In genomic region chr20:63807654-63808053, GRCh38 we compare ENCODE assay signal across 37 cellular contexts. TPM values are rescaled to one million over a fixed set of nuclear protein-coding genes. Genes with fewer than 3 reads are reported as not detected.
"Had no signal": no experiment of that assay in that cellular context is flagged by ENCODE, and none has a peak within 500 bp of the region (broad histone marks: within the 10 kb centered on the region; RNA-seq: fewer than 3 reads in every experiment).

No MANE protein-coding gene starts in this region.

- H3K9me3 ChIP-seq: MG63, Peyer's patch had no signal

- H3K4me3 ChIP-seq: MG63, Peyer's patch had no signal

- DNase-seq: activated B cell treated with CpG ODN at 0.5 μM for 24 hours; activated CD4-positive, alpha-beta memory T cell treated with anti-CD3 and anti-CD28 coated beads for 36 hours; activated CD4-positive, alpha-beta T cell treated with anti-CD3 and anti-CD28 coated beads for 4 hours; activated CD4-positive, alpha-beta T cell treated with anti-CD3 and anti-CD28 coated beads, Interleukin-2, amount 50 U/mL, for 1 hour; activated CD4-positive, CD25-positive, alpha-beta regulatory T cell treated with anti-CD3 and anti-CD28 coated beads, Interleukin-2, amount 50 U/mL, for 72 hours; activated CD8-positive, alpha-beta memory T cell treated with anti-CD3 and anti-CD28 coated beads, Interleukin-2, amount 50 U/mL, for 4 hours; activated gamma-delta T cell treated with Interleukin-2 at 50 U/mL for 16 hours; activated naive CD4-positive, alpha-beta T cell treated with anti-CD3 and anti-CD28 coated beads for 36 hours; activated naive CD8-positive, alpha-beta T cell treated with anti-CD3 and anti-CD28 coated beads, Interleukin-2, amount 50 U/mL, for 24 hours; activated T-cell treated with anti-CD3 and anti-CD28 coated beads for 4 hours; activated T-cell treated with anti-CD3 and anti-CD28 coated beads, Interleukin-2, amount 50 U/mL, for 4 hours; anterior cingulate cortex; caudate nucleus; cerebellar nuclear complex; Kasumi-1; KBM-7; MG63; NCI-H1048; NCI-H1105 treated with DMSO at 0.1 percent for 48 hours; NCI-H1436; NCI-H1694; NCI-H2029; NCI-H345; NCI-H510A; NCI-H69; NK-92 treated with Interleukin-12 subunit alpha and Interleukin-12 subunit beta, amount 100 ng/mL, for 24 hours; PC-3; Peyer's patch; RPMI8226; SIG-M5; T-cell; T-helper 17 cell had no signal

- H3K27me3 ChIP-seq: MG63, Peyer's patch had no signal

- H3K27ac ChIP-seq: Peyer's patch, VCaP had no signal

- H3K4me1 ChIP-seq: Peyer's patch had no signal

- H3K36me3 ChIP-seq: MG63, Peyer's patch had no signal

RNA-seq across cellular contexts. Expression of gene ABHD16B, which starts 53.6 kb away (rescaled TPM):
- total RNA-seq: activated B cell treated with CpG ODN at 0.5 μM for 24 hours; activated CD4-positive, alpha-beta memory T cell treated with anti-CD3 and anti-CD28 coated beads for 36 hours; activated naive CD4-positive, alpha-beta T cell treated with anti-CD3 and anti-CD28 coated beads for 36 hours; activated T-cell treated with anti-CD3 and anti-CD28 coated beads, Interleukin-2, amount 50 U/mL, for 4 hours; activated T-helper 1 cell treated with anti-CD3 and anti-CD28 coated beads, Interleukin-12 subunit alpha, Interleukin-12 subunit beta, Interleukin-2, Interleukin-4 antibody, amounts not matched to agents 30 ng/mL and 10 ng/mL and 1 ng/mL, durations not matched to agents 14 hours and 24 hours and 36 hours; bronchial epithelial cell; PC-3; Peyer's patch; Right ventricle myocardium inferior; SK-MEL-5; T-cell; T-helper 17 cell had no signal
